In genomic region chr5:68479524-68479923, GRCh38 we compare ENCODE assay signal across 22 cellular contexts.
DNase-seq lines count a peak whose midpoint lies in the region; ATAC-seq and TF ChIP-seq lines count a peak whose summit lies in the region.
"Had no signal": no experiment of that assay in that cellular context is flagged by ENCODE, and none has a peak within 500 bp of the region (broad histone marks: within the 10 kb centered on the region; RNA-seq: fewer than 3 reads in every experiment).

No MANE protein-coding gene starts in this region.

- in situ Hi-C loops in SK-MEL-5 (cut with HindIII; ENCODE audit: low pct_unique_long_range_greater_than_20kb, low sequenced_read_pairs) (no loop called here), brain microvascular endothelial cell (cut with HindIII; ENCODE audit: low pct_ligation_motif_present, low sequenced_read_pairs) (no loop called here)

- H3K27ac ChIP-seq in tibial artery (peak overlapping the region; percentile 59 to 75), brain microvascular endothelial cell (no peak overlapping the region)
- H3K27ac ChIP-seq: colonic mucosa, pancreas, right lobe of liver had no signal

- H3K4me3 ChIP-seq in tibial artery (no peak overlapping the region), brain microvascular endothelial cell (ENCODE audit: low read depth, low read length) (no peak overlapping the region)
- H3K4me3 ChIP-seq: colonic mucosa, GM12878, K562, pancreas, right lobe of liver had no signal

- H3K27me3 ChIP-seq in tibial artery (no peaks in the 10 kb centered on the region), brain microvascular endothelial cell (replicated peaks) (no peaks in the 10 kb centered on the region)
- H3K27me3 ChIP-seq: colonic mucosa, pancreas, right lobe of liver had no signal

- H3K4me1 ChIP-seq in tibial artery: peaks cover 10 to 32% (median 21%) of the 10 kb centered on the region in 4 donors
- H3K4me1 ChIP-seq: colonic mucosa, pancreas, right lobe of liver had no signal

- H3K36me3 ChIP-seq in tibial artery (no peaks in the 10 kb centered on the region), brain microvascular endothelial cell (replicated peaks) (no peaks in the 10 kb centered on the region)
- H3K36me3 ChIP-seq: colonic mucosa, pancreas, right lobe of liver had no signal

- DNase-seq in NCI-H1694 (lab: John Stamatoyannopoulos, UW) (peak; percentile 43), SK-MEL-5 (ENCODE audit: low read depth, low spot score) (peak; percentile 17), left cardiac atrium (no peak), tibial artery (no peak), brain microvascular endothelial cell (no peak)
- no peak for DNase-seq in activated CD4-positive, CD25-positive, alpha-beta regulatory T cell treated with anti-CD3 and anti-CD28 coated beads, Interleukin-2, amount 50 U/mL, for 72 hours
- DNase-seq: activated CD4-positive, alpha-beta T cell treated with anti-CD3 and anti-CD28 coated beads, Interleukin-2, amount 50 U/mL, for 4 hours; activated CD8-positive, alpha-beta memory T cell treated with anti-CD3 and anti-CD28 coated beads, Interleukin-2, amount 50 U/mL, for 4 hours; colonic mucosa; H7; left colon; NCI-H1436; nephron progenitor cell; NK-92 treated with Interleukin-12 subunit alpha and Interleukin-12 subunit beta, amount 100 ng/mL, for 24 hours; pancreas; right lobe of liver had no signal

- H3K9me3 ChIP-seq in tibial artery: no peaks in the 10 kb centered on the region
- H3K9me3 ChIP-seq: colonic mucosa, pancreas, right lobe of liver had no signal

- intact Hi-C loops in left cardiac atrium (cut with DNase I): no loop called here
- intact Hi-C loops in tibial artery (cut with DNase I; ENCODE audit: low total_unique reads): no loop called here

- ATAC-seq in left cardiac atrium (peak; percentile 51 to 77), HG02642 (IDR thresholded peaks at IDR 0.05; ENCODE audit: poor library complexity, unreplicated experiment) (no peak)
- ATAC-seq: activated T-helper 17 cell treated with anti-CD3 and anti-CD28 coated beads, Interleukin-2, amount 50 U/mL, for 72 hours; GM12878; K562; left colon; right lobe of liver; SK-N-SH treated with all-trans-retinoic acid at 6 μM for 48 hours; WTC11 had no signal

- TF ChIP-seq CTCF in tibial artery (IDR thresholded peaks at IDR 0.05) (no peak), brain microvascular endothelial cell (IDR thresholded peaks at IDR 0.05; ENCODE audit: low read depth, low read length, missing control alignments) (no peak)

Comparison
In these comparisons a context has a peak if more than half of its experiments do, and no peak if none do; other contexts are left out.
1. DNase-seq: peak in NCI-H1694 (single experiment) and SK-MEL-5 (single experiment); none in left cardiac atrium (single experiment), tibial artery (0 of 2), brain microvascular endothelial cell (single experiment) and activated CD4-positive, CD25-positive, alpha-beta regulatory T cell treated with anti-CD3 and anti-CD28 coated beads, Interleukin-2, amount 50 U/mL, for 72 hours (single experiment).